Comparison of ENCODE assay signal across 8 cellular contexts in genomic region chr19:15449620-15450527, GRCh38. TPM values are rescaled to one million over a fixed set of nuclear protein-coding genes. Genes with fewer than 3 reads are reported as not detected.
DNase-seq lines count a peak whose midpoint lies in the region; ATAC-seq and TF ChIP-seq lines count a peak whose summit lies in the region.

A gene with protein sequence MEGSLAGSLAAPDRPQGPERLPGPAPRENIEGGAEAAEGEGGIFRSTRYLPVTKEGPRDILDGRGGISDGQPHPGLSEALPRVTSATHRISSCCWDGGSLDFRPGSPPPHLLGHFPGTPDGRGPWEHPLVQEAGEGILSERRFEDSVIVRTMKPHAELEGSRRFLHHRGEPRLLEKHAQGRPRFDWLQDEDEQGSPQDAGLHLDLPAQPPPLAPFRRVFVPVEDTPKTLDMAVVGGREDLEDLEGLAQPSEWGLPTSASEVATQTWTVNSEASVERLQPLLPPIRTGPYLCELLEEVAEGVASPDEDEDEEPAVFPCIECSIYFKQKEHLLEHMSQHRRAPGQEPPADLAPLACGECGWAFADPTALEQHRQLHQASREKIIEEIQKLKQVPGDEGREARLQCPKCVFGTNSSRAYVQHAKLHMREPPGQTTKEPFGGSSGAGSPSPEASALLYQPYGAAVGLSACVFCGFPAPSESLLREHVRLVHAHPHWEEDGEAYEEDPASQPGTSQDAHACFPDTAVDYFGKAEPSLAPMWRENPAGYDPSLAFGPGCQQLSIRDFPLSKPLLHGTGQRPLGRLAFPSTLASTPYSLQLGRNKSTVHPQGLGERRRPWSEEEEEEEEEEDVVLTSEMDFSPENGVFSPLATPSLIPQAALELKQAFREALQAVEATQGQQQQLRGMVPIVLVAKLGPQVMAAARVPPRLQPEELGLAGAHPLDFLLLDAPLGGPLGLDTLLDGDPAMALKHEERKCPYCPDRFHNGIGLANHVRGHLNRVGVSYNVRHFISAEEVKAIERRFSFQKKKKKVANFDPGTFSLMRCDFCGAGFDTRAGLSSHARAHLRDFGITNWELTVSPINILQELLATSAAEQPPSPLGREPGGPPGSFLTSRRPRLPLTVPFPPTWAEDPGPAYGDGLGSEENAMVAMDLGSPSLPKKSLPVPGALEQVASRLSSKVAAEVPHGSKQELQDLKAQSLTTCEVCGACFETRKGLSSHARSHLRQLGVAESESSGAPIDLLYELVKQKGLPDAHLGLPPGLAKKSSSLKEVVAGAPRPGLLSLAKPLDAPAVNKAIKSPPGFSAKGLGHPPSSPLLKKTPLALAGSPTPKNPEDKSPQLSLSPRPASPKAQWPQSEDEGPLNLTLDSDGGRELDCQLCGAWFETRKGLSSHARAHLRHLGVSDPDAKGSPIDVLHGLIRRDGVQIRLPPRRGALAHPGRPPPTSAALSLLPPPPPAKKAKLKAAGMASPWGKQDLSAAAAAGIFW (N-terminal part only) (minus strand): TSS chr19:15449956. CDS start chr19:15448307, 1,649 bp downstream.

- no peaks in the 10 kb centered on the region for H3K79me2 ChIP-seq in DOHH2 (ENCODE audit: control insufficient read depth, low read length)

- WGBS in esophagus squamous epithelium, 2 donors: 43% methylated on average over 4 of the region's 77 CpGs; no CpG with 5 or more reads in 1 of the 2 donors

- H3K4me3 Mint-ChIP-seq in activated T-cell treated with anti-CD3 and anti-CD28 coated beads, Interleukin-2, amount 50 U/mL, for 4 hours: peak within 1 kb of the TSS; percentile 79

- intact Hi-C loops in esophagus squamous epithelium (cut with DNase I): loop anchor here (10.0 kb wide), 1 partner anchor 105 kb away; no protein-coding TSS in a partner anchor

- H3K4me1 Mint-ChIP-seq in activated T-cell treated with anti-CD3 and anti-CD28 coated beads, Interleukin-2, amount 50 U/mL, for 4 hours (ENCODE audit: low read depth): peaks cover 20% of the 10 kb centered on the region

- H3K9me3 ChIP-seq in DOHH2 (ENCODE audit: control insufficient read depth, insufficient read depth, low read length): no peaks in the 10 kb centered on the region
- H3K9me3 ChIP-seq in esophagus squamous epithelium: no peaks in the 10 kb centered on the region
- no peaks in the 10 kb centered on the region for H3K9me3 ChIP-seq in muscle layer of duodenum (ENCODE audit: control insufficient read depth in 1 of 2, low read length in 2 of 2)

- DNase-seq in OCI-M2 (lab: John Stamatoyannopoulos, UW; ENCODE audit: unreplicated experiment) (peak; percentile 27), esophagus squamous epithelium (lab: John Stamatoyannopoulos, UW) (no peak)
- DNase-seq in activated T-cell treated with anti-CD3 and anti-CD28 coated beads, Interleukin-2, amount 50 U/mL, for 4 hours: peak; percentile 80
- DNase-seq in stimulated activated CD8-positive, alpha-beta memory T cell treated with anti-CD3 and anti-CD28 coated beads, Interleukin-4, amount 100 ng/mL, for 48 hours: peak; percentile 89
- DNase-seq in NK-92 treated with Interleukin-12 subunit alpha and Interleukin-12 subunit beta, amount 100 ng/mL, for 24 hours (lab: John Stamatoyannopoulos, UW): no peak

- H3K9me2 ChIP-seq in DOHH2 (replicated peaks; ENCODE audit: control insufficient read depth, low read length): no peaks in the 10 kb centered on the region; the same call in 1 of the 2 replicates

- peak within 1 kb of the TSS; percentile 70 for H3K4me3 ChIP-seq in DOHH2 (ENCODE audit: low read length)
- H3K4me3 ChIP-seq in esophagus squamous epithelium: peak within 1 kb of the TSS; percentile 43 to 88 (median 70)
- peak within 1 kb of the TSS; percentile 48 to 72 for H3K4me3 ChIP-seq in muscle layer of duodenum (ENCODE audit: low read depth in 1 of 2, low read length in 2 of 2)

- peaks cover 19% of the 10 kb centered on the region for H3K4me1 ChIP-seq in DOHH2 (ENCODE audit: control insufficient read depth, low read length)
- H3K4me1 ChIP-seq in esophagus squamous epithelium: peaks cover 14 to 30% (median 22%) of the 10 kb centered on the region in 3 donors
- H3K4me1 ChIP-seq in muscle layer of duodenum (ENCODE audit: control insufficient read depth in 1 of 2, insufficient read depth in 2 of 2, low read length in 2 of 2): peaks cover 3 to 25% of the 10 kb centered on the region in 2 donors

- H3K27ac ChIP-seq in DOHH2 (ENCODE audit: low read depth, low read length) (no peak within 1 kb of the TSS), esophagus squamous epithelium (peak within 1 kb of the TSS; percentile 76 to 94 (median 86)), muscle layer of duodenum (ENCODE audit: low read length) (no peak within 1 kb of the TSS)

- peaks cover 12% of the 10 kb centered on the region for H3K27me3 ChIP-seq in DOHH2 (ENCODE audit: control insufficient read depth, low read length)
- H3K27me3 ChIP-seq in esophagus squamous epithelium: peaks cover 0 to 20% (median 0%) of the 10 kb centered on the region in 4 donors
- no peaks in the 10 kb centered on the region for H3K27me3 ChIP-seq in muscle layer of duodenum (ENCODE audit: low read depth, low read length)

- peak; percentile 52 for ATAC-seq in HG02642 (IDR thresholded peaks at IDR 0.05; ENCODE audit: poor library complexity, unreplicated experiment)
- ATAC-seq in activated T-cell treated with anti-CD3 and anti-CD28 coated beads, Interleukin-2, amount 50 U/mL, for 4 hours: peak; percentile 80 to 85

- H3K4me2 ChIP-seq in DOHH2 (ENCODE audit: low read length): peak within 1 kb of the TSS; percentile 74

- H3F3A ChIP-seq in DOHH2 (ENCODE audit: control insufficient read depth, insufficient read depth): peaks cover 21% of the 10 kb centered on the region

- no peak for TF ChIP-seq CTCF in DOHH2 (IDR thresholded peaks at IDR 0.05; ENCODE audit: low read depth, low read length, poor library complexity, severe bottlenecking)
- TF ChIP-seq CTCF in esophagus squamous epithelium (IDR thresholded peaks at IDR 0.05): no peak

- H3K27me3 Mint-ChIP-seq in activated T-cell treated with anti-CD3 and anti-CD28 coated beads, Interleukin-2, amount 50 U/mL, for 4 hours (ENCODE audit: low read depth): no peaks in the 10 kb centered on the region

- no peak for TF ChIP-seq POLR2A in esophagus squamous epithelium (IDR thresholded peaks at IDR 0.05)

- peaks cover 23% of the 10 kb centered on the region for H3K36me3 Mint-ChIP-seq in activated T-cell treated with anti-CD3 and anti-CD28 coated beads, Interleukin-2, amount 50 U/mL, for 4 hours (ENCODE audit: insufficient read depth)

- H3K9me3 Mint-ChIP-seq in activated T-cell treated with anti-CD3 and anti-CD28 coated beads, Interleukin-2, amount 50 U/mL, for 4 hours: no peaks in the 10 kb centered on the region

- H4K20me1 ChIP-seq in DOHH2 (ENCODE audit: control insufficient read depth, insufficient read depth, low read depth, low read length): no peaks in the 10 kb centered on the region

- peaks cover 20% of the 10 kb centered on the region for H3K36me3 ChIP-seq in DOHH2 (ENCODE audit: control insufficient read depth, low read length)
- H3K36me3 ChIP-seq in esophagus squamous epithelium: no peaks in the 10 kb centered on the region
- H3K36me3 ChIP-seq in muscle layer of duodenum (ENCODE audit: control insufficient read depth in 1 of 2, insufficient read depth in 2 of 2, low read length in 2 of 2): peaks cover 0 to 18% of the 10 kb centered on the region in 2 donors

RNA-seq across cellular contexts. Expression of the gene that starts here (rescaled TPM):
- total RNA-seq in activated T-cell treated with anti-CD3 and anti-CD28 coated beads, Interleukin-2, amount 50 U/mL, for 4 hours: 10 to 100 TPM; 50.5 to 54.4 (median 53.8) TPM
- 10 to 100 TPM; 17.2 to 36.5 (median 30.0) TPM for total RNA-seq in esophagus squamous epithelium

Comparison
In these comparisons a context has a peak if more than half of its experiments do, and no peak if none do; other contexts are left out.
1. H3K27ac ChIP-seq: peak in esophagus squamous epithelium (4 of 4); none in DOHH2 (single experiment) and muscle layer of duodenum (single experiment).
2. DNase-seq: peak in OCI-M2 (single experiment), activated T-cell treated with anti-CD3 and anti-CD28 coated beads, Interleukin-2, amount 50 U/mL, for 4 hours (single experiment) and stimulated activated CD8-positive, alpha-beta memory T cell treated with anti-CD3 and anti-CD28 coated beads, Interleukin-4, amount 100 ng/mL, for 48 hours (single experiment); none in esophagus squamous epithelium (single experiment) and NK-92 treated with Interleukin-12 subunit alpha and Interleukin-12 subunit beta, amount 100 ng/mL, for 24 hours (single experiment).
3. Peak in every context shown above with its lines, with median percentiles within 50 percentile points of each other: H3K4me3 ChIP-seq.